Comparison of ENCODE assay signal across 9 cellular contexts in the genomic region with DNA sequence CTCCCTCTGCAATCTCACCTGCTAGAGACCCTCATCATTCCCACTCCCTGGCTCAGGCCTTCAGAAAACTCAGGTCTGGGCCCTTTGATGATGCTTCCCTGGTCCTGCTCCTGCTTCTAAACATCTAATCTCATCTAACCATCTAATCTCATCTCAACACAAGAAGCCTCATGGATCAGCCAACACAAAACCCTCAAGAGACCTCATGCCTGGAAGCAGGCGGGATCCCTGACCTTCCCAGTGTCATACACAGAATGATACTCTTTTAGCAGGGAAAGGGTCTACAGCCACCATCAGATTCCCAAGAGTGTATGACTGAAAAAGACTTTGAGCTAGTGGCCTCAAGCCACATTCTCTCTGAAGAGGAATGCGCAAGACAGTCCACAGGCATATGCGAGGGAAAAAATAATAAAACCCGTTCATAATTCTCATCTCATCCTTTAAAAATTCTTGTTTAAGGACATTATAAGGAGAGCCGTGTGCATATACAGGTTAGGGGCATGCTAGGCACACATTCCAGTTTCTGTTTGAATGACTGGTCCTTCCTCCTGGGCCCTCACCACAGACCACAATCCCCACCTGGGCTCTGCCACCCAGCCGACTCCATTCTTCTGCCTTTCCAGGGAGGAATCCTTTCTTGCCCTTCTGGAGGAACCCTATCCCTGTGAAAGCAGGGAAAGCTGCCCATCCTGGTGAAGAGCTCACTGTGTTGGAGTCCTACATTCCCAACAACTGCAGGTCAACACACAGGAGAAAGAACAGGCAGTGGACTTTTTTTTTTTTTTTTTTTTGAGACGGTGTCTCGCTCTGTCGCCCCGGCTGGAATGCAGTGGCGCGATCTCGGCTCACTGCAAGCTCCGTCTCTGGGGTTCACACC. TPM values are rescaled to one million over a fixed set of nuclear protein-coding genes. Genes with fewer than 3 reads are reported as not detected.
A peak's percentile ranks its signal among the peaks of the same experiment; 100 is the strongest.
DNase-seq lines count a peak whose midpoint lies in the region; ATAC-seq and TF ChIP-seq lines count a peak whose summit lies in the region.
"Had no signal": no experiment of that assay in that cellular context is flagged by ENCODE, and none has a peak within 500 bp of the region (broad histone marks: within the 10 kb centered on the region; RNA-seq: fewer than 3 reads in every experiment).

No MANE protein-coding gene starts in this region.

- H3K36me3 ChIP-seq in gastroesophageal sphincter (peaks cover 0 to 30% of the 10 kb centered on the region in 2 donors), spleen (peaks cover 0 to 37% (median 34%) of the 10 kb centered on the region in 6 donors)

- H3K27me3 ChIP-seq in gastroesophageal sphincter (no peaks in the 10 kb centered on the region), spleen (replicated peaks in 1 of 7) (no peaks in the 10 kb centered on the region)

- WGBS in gastroesophageal sphincter (ENCODE audit: low coverage in 1 of 2), 2 donors, result 60 to 67% methylated on average over 7 to 9 of the region's 14 CpGs
- 70 to 81% (median 73%) methylated on average over 13 to 14 of the region's 14 CpGs for WGBS in spleen, 5 donors

- intact Hi-C loops in spleen (cut with DNase I; ENCODE audit: low total_unique reads), result no loop called here

- TF ChIP-seq CTCF in gastroesophageal sphincter (IDR thresholded peaks at IDR 0.05), result no peak
- TF ChIP-seq CTCF in spleen (IDR thresholded peaks at IDR 0.05 in 8 of 11, conservative IDR thresholded peaks at IDR 0.05 in 3 of 11), result no peak

- no peak for TF ChIP-seq EP300 in gastroesophageal sphincter (IDR thresholded peaks at IDR 0.05)

- no peak for TF ChIP-seq POLR2A in gastroesophageal sphincter (IDR thresholded peaks at IDR 0.05)
- no peak for TF ChIP-seq POLR2A in spleen (IDR thresholded peaks at IDR 0.05)

- peaks cover 13 to 69% (median 30%) of the 10 kb centered on the region in 3 donors for H3K4me1 ChIP-seq in gastroesophageal sphincter
- peaks cover 33 to 76% (median 57%) of the 10 kb centered on the region in 6 donors for H3K4me1 ChIP-seq in spleen

- H3K27ac ChIP-seq in gastroesophageal sphincter (peak overlapping the region in 3 of 4 donors; percentile 49 to 61 (median 58)), spleen (peak overlapping the region in 5 of 8 donors; percentile 66 to 84 (median 80))

- ATAC-seq in gastroesophageal sphincter (no peak), HG03442 (IDR thresholded peaks at IDR 0.05; ENCODE audit: unreplicated experiment) (no peak)

- H3K4me3 ChIP-seq in gastroesophageal sphincter (peak overlapping the region in 1 of 2 donors; percentile 85), spleen (peak overlapping the region in 6 of 8 donors; percentile 23 to 90 (median 69))

- DNase-seq in NOMO-1 treated with DMSO at 0.1 percent for 48 hours (lab: John Stamatoyannopoulos, UW; ENCODE audit: unreplicated experiment), result peak; percentile 8
- DNase-seq in NOMO-1 treated with dmso at 0.1 percent for 144 hours (lab: John Stamatoyannopoulos, UW; ENCODE audit: unreplicated experiment), result no peak
- DNase-seq in SW480 (ENCODE audit: low spot score), result peak; percentile 67
- peak; percentile 72 for DNase-seq in spleen
- no peak for DNase-seq in NCI-H1417 treated with DMSO at 0.1 percent for 48 hours (lab: John Stamatoyannopoulos, UW)
- DNase-seq in nucleus accumbens (lab: John Stamatoyannopoulos, UW), result no peak

- no peaks in the 10 kb centered on the region for H3K9me3 ChIP-seq in gastroesophageal sphincter
- no peaks in the 10 kb centered on the region for H3K9me3 ChIP-seq in spleen

RNA-seq across cellular contexts. Expression of gene ZXDC, which starts 2.2 kb away (rescaled TPM):
- total RNA-seq in gastroesophageal sphincter, result 10 to 100 TPM; 25.9 to 47.6 (median 35.3) TPM
- 10 to 100 TPM; 32.4 to 75.3 (median 50.0) TPM for total RNA-seq in spleen
- polyA plus RNA-seq in spleen, result 10 to 100 TPM in 2 of 3 donors, 1 to 10 TPM in 1; 7.5 to 14.6 (median 13.2) TPM

RNA-seq across cellular contexts. Expression of gene UROC1, which starts 44.0 kb away (rescaled TPM):
- total RNA-seq in gastroesophageal sphincter (not detected), spleen (under 1 TPM in 1 of 7 donors, not detected in 6; 0.16 TPM)
- under 1 TPM; 0.02 to 0.03 (median 0.02) TPM for polyA plus RNA-seq in spleen
- polyA plus RNA-seq: adipose tissue had no signal

RNA-seq across cellular contexts. Expression of gene CHST13, which starts 50.4 kb away (rescaled TPM):
- total RNA-seq in gastroesophageal sphincter (1 to 10 TPM in 1 of 4 donors, under 1 TPM in 2, not detected in 1; 0.52 to 1.4 (median 0.81) TPM), spleen (10 to 100 TPM in 1 of 7 donors, 1 to 10 TPM in 6; 2.4 to 11.2 (median 5.6) TPM)
- 1 to 10 TPM in 2 of 3 donors, under 1 TPM in 1; 0.26 to 1.8 (median 1.0) TPM for polyA plus RNA-seq in spleen

Comparison
In these comparisons a context has a peak if more than half of its experiments do, and no peak if none do; other contexts are left out.
1. DNase-seq: peak in NOMO-1 treated with DMSO at 0.1 percent for 48 hours (single experiment), SW480 (single experiment) and spleen (single experiment); none in NOMO-1 treated with dmso at 0.1 percent for 144 hours (single experiment), NCI-H1417 treated with DMSO at 0.1 percent for 48 hours (single experiment) and nucleus accumbens (0 of 56).